1 cellular context compared by ENCODE assay signal in genomic region chr6:129767776-129768490, GRCh38.
TF ChIP-seq lines count a peak whose summit lies in the region.

No MANE protein-coding gene starts in this region.

TF ChIP-seq in K562, 482 proteins besides CTCF, POLR2A, EP300 and RAD21 (continued from another document):
- TF ChIP-seq HDGF (IDR thresholded peaks at IDR 0.05) (no peak), RBM34 (IDR thresholded peaks at IDR 0.05; ENCODE audit: borderline replicate concordance, insufficient read depth, low read length) (no peak), ZNF184 (CRISPR knock-in tag; IDR thresholded peaks at IDR 0.05) (no peak), HDAC2 (IDR thresholded peaks at IDR 0.05) (no peak), E2F8 (IDR thresholded peaks at IDR 0.05; ENCODE audit: low read depth, partially characterized antibody) (no peak), GABPA (tag; conservative IDR thresholded peaks at IDR 0.05; ENCODE audit: low read depth) (no peak), ZBTB11 (CRISPR knock-in tag; IDR thresholded peaks at IDR 0.05) (no peak), ELK3 (CRISPR knock-in tag; IDR thresholded peaks at IDR 0.05) (no peak), RBM17 (IDR thresholded peaks at IDR 0.05; ENCODE audit: borderline replicate concordance, low read depth, low read length) (no peak), SMAD2 (IDR thresholded peaks at IDR 0.05; ENCODE audit: low read depth, low read length) (no peak), ZC3H4 (CRISPR knock-in tag; IDR thresholded peaks at IDR 0.05; ENCODE audit: borderline replicate concordance) (no peak)
